Comparison of ENCODE assay signal across 15 cellular contexts in the genomic region with DNA sequence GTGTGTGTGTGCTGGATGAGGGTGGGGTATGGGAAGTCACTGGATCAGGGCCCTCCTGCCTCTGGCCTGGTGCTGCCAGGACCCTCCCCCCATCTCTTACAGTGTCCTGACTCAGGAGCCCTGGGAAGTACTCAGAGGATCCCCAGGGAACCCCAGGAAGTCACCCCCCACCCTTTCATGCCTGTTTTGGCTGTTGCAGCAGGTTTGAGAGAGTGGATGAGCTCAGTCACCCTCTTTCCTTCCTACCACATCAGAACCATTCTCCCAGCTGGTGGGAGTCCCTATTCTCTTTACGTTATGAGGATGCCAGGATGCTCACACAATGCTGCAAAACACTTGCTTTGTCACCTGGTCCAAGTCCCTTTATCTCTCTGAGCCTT. TPM values are rescaled to one million over a fixed set of nuclear protein-coding genes. Genes with fewer than 3 reads are reported as not detected.
"Had no signal": no experiment of that assay in that cellular context is flagged by ENCODE, and none has a peak within 500 bp of the region (broad histone marks: within the 10 kb centered on the region; RNA-seq: fewer than 3 reads in every experiment).

No MANE protein-coding gene starts in this region.

- H3K4me1 Mint-ChIP-seq: activated CD4-positive, alpha-beta T cell treated with anti-CD3 and anti-CD28 coated beads for 36 hours; activated naive CD8-positive, alpha-beta T cell treated with anti-CD3 and anti-CD28 coated beads, Interleukin-2, amount 50 U/mL, for 24 hours had no signal

- H3K4me3 ChIP-seq: ascending aorta, coronary artery, gastroesophageal sphincter, left lung, skin epidermis, thyroid gland had no signal

- ATAC-seq: activated CD4-positive, alpha-beta T cell treated with anti-CD3 and anti-CD28 coated beads for 36 hours; activated CD8-positive, alpha-beta T cell treated with anti-CD3 and anti-CD28 coated beads for 36 hours; activated naive CD8-positive, alpha-beta T cell treated with anti-CD3 and anti-CD28 coated beads, Interleukin-2, amount 50 U/mL, for 24 hours; gastroesophageal sphincter; left lung had no signal

- H3K27me3 ChIP-seq: ascending aorta, gastroesophageal sphincter, left lung, thyroid gland had no signal

- H3K36me3 ChIP-seq: ascending aorta, gastroesophageal sphincter, left lung, thyroid gland had no signal

- H3K4me1 ChIP-seq: gastroesophageal sphincter, left lung had no signal

- H3K4me3 Mint-ChIP-seq: activated CD4-positive, alpha-beta T cell treated with anti-CD3 and anti-CD28 coated beads for 36 hours; activated CD8-positive, alpha-beta T cell treated with anti-CD3 and anti-CD28 coated beads for 36 hours; activated naive CD8-positive, alpha-beta T cell treated with anti-CD3 and anti-CD28 coated beads, Interleukin-2, amount 50 U/mL, for 24 hours had no signal

- DNase-seq: activated CD4-positive, alpha-beta T cell treated with anti-CD3 and anti-CD28 coated beads for 36 hours; activated CD8-positive, alpha-beta memory T cell treated with anti-CD3 and anti-CD28 coated beads, Interleukin-2, amount 50 U/mL, for 4 hours; activated CD8-positive, alpha-beta T cell treated with anti-CD3 and anti-CD28 coated beads for 36 hours; activated naive CD4-positive, alpha-beta T cell treated with Interleukin-2 at 50 U/mL for 16 hours; activated naive CD8-positive, alpha-beta T cell treated with anti-CD3 and anti-CD28 coated beads, Interleukin-2, amount 50 U/mL, for 24 hours; effector CD8-positive, alpha-beta T cell; left lung; retina; T-helper 9 cell; thyroid gland had no signal

- H3K9me3 Mint-ChIP-seq: activated naive CD8-positive, alpha-beta T cell treated with anti-CD3 and anti-CD28 coated beads, Interleukin-2, amount 50 U/mL, for 24 hours had no signal

- H3K27me3 Mint-ChIP-seq: activated CD4-positive, alpha-beta T cell treated with anti-CD3 and anti-CD28 coated beads for 36 hours; activated CD8-positive, alpha-beta T cell treated with anti-CD3 and anti-CD28 coated beads for 36 hours; activated naive CD8-positive, alpha-beta T cell treated with anti-CD3 and anti-CD28 coated beads, Interleukin-2, amount 50 U/mL, for 24 hours had no signal

- H3K9me3 ChIP-seq: ascending aorta, gastroesophageal sphincter, left lung, thyroid gland had no signal

- H3K27ac ChIP-seq: gastroesophageal sphincter, left lung, thyroid gland, VCaP had no signal

- H3K27ac Mint-ChIP-seq: activated CD4-positive, alpha-beta T cell treated with anti-CD3 and anti-CD28 coated beads for 36 hours; activated CD8-positive, alpha-beta T cell treated with anti-CD3 and anti-CD28 coated beads for 36 hours; activated naive CD8-positive, alpha-beta T cell treated with anti-CD3 and anti-CD28 coated beads, Interleukin-2, amount 50 U/mL, for 24 hours had no signal

RNA-seq across cellular contexts. Expression of a gene that starts 59.0 kb away (rescaled TPM):
- total RNA-seq: ascending aorta had no signal
